In the genomic region with DNA sequence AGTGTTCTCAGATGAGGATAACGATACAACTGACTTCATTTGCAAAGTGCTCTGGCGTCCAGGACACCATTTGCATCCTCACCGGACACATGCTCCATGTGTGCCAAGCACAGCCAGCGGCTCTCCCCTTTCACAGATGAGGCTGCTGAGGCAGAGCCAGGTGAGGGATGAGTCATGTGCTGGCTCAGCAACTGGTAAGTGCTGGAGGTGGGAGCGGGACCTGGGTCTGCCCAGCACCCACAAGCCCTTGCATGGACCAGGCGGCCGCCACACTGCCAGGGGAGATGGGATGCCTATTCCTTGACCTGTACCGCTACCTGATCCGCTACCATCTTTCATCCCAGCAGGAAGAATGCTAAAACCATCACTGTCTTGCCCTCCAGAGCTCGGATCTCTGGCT, we compare ENCODE assay signal across 36 cellular contexts.
"Had no signal": no experiment of that assay in that cellular context is flagged by ENCODE, and none has a peak within 500 bp of the region (broad histone marks: within the 10 kb centered on the region; RNA-seq: fewer than 3 reads in every experiment).

No MANE protein-coding gene starts in this region.

- H3K9me3 ChIP-seq: ascending aorta had no signal

- H3K36me3 ChIP-seq: ascending aorta, cardiac muscle cell had no signal

- DNase-seq: activated B cell treated with CpG ODN at 0.5 μM for 24 hours; activated CD4-positive, alpha-beta memory T cell treated with anti-CD3 and anti-CD28 coated beads for 36 hours; activated CD4-positive, alpha-beta T cell treated with anti-CD3 and anti-CD28 coated beads for 4 hours; activated CD4-positive, alpha-beta T cell treated with anti-CD3 and anti-CD28 coated beads, Interleukin-2, amount 10 ng/mL, durations not matched to agents 24 days and 14 days; activated CD4-positive, alpha-beta T cell treated with anti-CD3 and anti-CD28 coated beads, Interleukin-2, amount 50 U/mL, for 1 hour; activated CD4-positive, alpha-beta T cell treated with anti-CD3 and anti-CD28 coated beads, Interleukin-2, amount 50 U/mL, for 4 hours; activated CD4-positive, CD25-positive, alpha-beta regulatory T cell treated with anti-CD3 and anti-CD28 coated beads, Interleukin-2, amount 50 U/mL, for 72 hours; activated CD8-positive, alpha-beta T cell treated with anti-CD3 and anti-CD28 coated beads for 36 hours; activated effector memory CD4-positive, alpha-beta T cell treated with Interleukin-2 at 50 U/mL for 16 hours; activated gamma-delta T cell; activated naive CD4-positive, alpha-beta T cell treated with anti-CD3 and anti-CD28 coated beads, Interleukin-2, amount 10 ng/mL, durations not matched to agents 7 days and 5 days; activated naive CD4-positive, alpha-beta T cell treated with Interleukin-2 at 50 U/mL for 16 hours; activated naive CD8-positive, alpha-beta T cell treated with anti-CD3 and anti-CD28 coated beads, Interleukin-2, amount 10 ng/mL, durations not matched to agents 7 days and 5 days; activated naive CD8-positive, alpha-beta T cell treated with anti-CD3 and anti-CD28 coated beads, Interleukin-2, amount 50 U/mL, for 24 hours; activated T-cell treated with anti-CD3 and anti-CD28 coated beads for 4 hours; activated T-cell treated with anti-CD3 and anti-CD28 coated beads, Interleukin-2, amount 50 U/mL, for 1 hour; activated T-cell treated with anti-CD3 and anti-CD28 coated beads, Interleukin-2, amount 50 U/mL, for 4 hours; activated T-cell treated with anti-CD3 and anti-CD28 coated beads, Interleukin-2, amount 50 U/mL, for 72 hours; amygdala; anterior cingulate cortex; caudate nucleus; SW 1271; T-helper 1 cell; T-helper 2 cell; T-helper 9 cell had no signal

- H3K27ac ChIP-seq: ascending aorta, cardiac muscle cell, VCaP had no signal

- H3K4me3 ChIP-seq: ascending aorta, cardiac muscle cell had no signal

- H3K4me3 Mint-ChIP-seq: activated B cell treated with CpG ODN at 0.5 μM for 24 hours; activated CD4-positive, alpha-beta memory T cell treated with anti-CD3 and anti-CD28 coated beads for 36 hours; activated CD4-positive, alpha-beta T cell treated with anti-CD3 and anti-CD28 coated beads, Interleukin-2, amount 10 ng/mL, durations not matched to agents 24 days and 14 days; activated CD8-positive, alpha-beta T cell treated with anti-CD3 and anti-CD28 coated beads for 36 hours; activated naive CD4-positive, alpha-beta T cell treated with anti-CD3 and anti-CD28 coated beads, Interleukin-2, amount 10 ng/mL, durations not matched to agents 7 days and 5 days; activated naive CD4-positive, alpha-beta T cell treated with anti-CD3 and anti-CD28 coated beads, Interleukin-2, amount 50 U/mL, for 24 hours; activated naive CD8-positive, alpha-beta T cell; activated naive CD8-positive, alpha-beta T cell treated with anti-CD3 and anti-CD28 coated beads, Interleukin-2, amount 10 ng/mL, durations not matched to agents 7 days and 5 days; activated naive CD8-positive, alpha-beta T cell treated with anti-CD3 and anti-CD28 coated beads, Interleukin-2, amount 50 U/mL, for 24 hours; activated T-cell treated with anti-CD3 and anti-CD28 coated beads, Interleukin-2, amount 50 U/mL, for 4 hours; activated T-cell treated with anti-CD3 and anti-CD28 coated beads, Interleukin-2, amount 50 U/mL, for 72 hours; activated T-helper 1 cell treated with anti-CD3 and anti-CD28 coated beads, Interleukin-12 subunit alpha, Interleukin-12 subunit beta, Interleukin-2, Interleukin-4 antibody, amounts not matched to agents 30 ng/mL and 10 ng/mL and 1 ng/mL, durations not matched to agents 14 hours and 24 hours and 36 hours; brain; central memory CD8-positive, alpha-beta T cell; T-helper 1 cell treated with Interleukin-12 subunit alpha and Interleukin-12 subunit beta and Interleukin-4 antibody, amounts not matched to agents 30 μg/mL and 1 μg/mL, for 36 hours; T-helper 2 cell treated with Interferon-gamma antibody and Interleukin-4, amounts not matched to agents 5 μg/mL and 100 μg/mL, for 36 hours had no signal

- H3K9me3 Mint-ChIP-seq: activated B cell treated with CpG ODN at 0.5 μM for 24 hours; activated CD4-positive, alpha-beta memory T cell treated with anti-CD3 and anti-CD28 coated beads for 36 hours; activated CD4-positive, alpha-beta T cell treated with anti-CD3 and anti-CD28 coated beads, Interleukin-2, amount 10 ng/mL, durations not matched to agents 24 days and 14 days; activated CD8-positive, alpha-beta T cell treated with anti-CD3 and anti-CD28 coated beads for 36 hours; activated naive CD4-positive, alpha-beta T cell treated with anti-CD3 and anti-CD28 coated beads, Interleukin-2, amount 10 ng/mL, durations not matched to agents 7 days and 5 days; activated naive CD4-positive, alpha-beta T cell treated with anti-CD3 and anti-CD28 coated beads, Interleukin-2, amount 50 U/mL, for 24 hours; activated naive CD8-positive, alpha-beta T cell treated with anti-CD3 and anti-CD28 coated beads, Interleukin-2, amount 10 ng/mL, durations not matched to agents 7 days and 5 days; activated naive CD8-positive, alpha-beta T cell treated with anti-CD3 and anti-CD28 coated beads, Interleukin-2, amount 50 U/mL, for 24 hours; activated T-cell treated with anti-CD3 and anti-CD28 coated beads, Interleukin-2, amount 50 U/mL, for 4 hours; activated T-cell treated with anti-CD3 and anti-CD28 coated beads, Interleukin-2, amount 50 U/mL, for 72 hours; activated T-helper 1 cell treated with anti-CD3 and anti-CD28 coated beads, Interleukin-12 subunit alpha, Interleukin-12 subunit beta, Interleukin-2, Interleukin-4 antibody, amounts not matched to agents 30 ng/mL and 10 ng/mL and 1 ng/mL, durations not matched to agents 14 hours and 24 hours and 36 hours; activated T-helper 2 cell treated with anti-CD3 and anti-CD28 coated beads, Interferon-gamma antibody, Interleukin-2, Interleukin-4, amounts not matched to agents 10 μg/mL and 5 μg/mL and 100 μg/mL, durations not matched to agents 14 hours and 24 hours and 36 hours; central memory CD8-positive, alpha-beta T cell; T-helper 1 cell treated with Interleukin-12 subunit alpha and Interleukin-12 subunit beta and Interleukin-4 antibody, amounts not matched to agents 30 μg/mL and 1 μg/mL, for 36 hours; T-helper 2 cell treated with Interferon-gamma antibody and Interleukin-4, amounts not matched to agents 5 μg/mL and 100 μg/mL, for 36 hours had no signal

- ATAC-seq: activated CD8-positive, alpha-beta T cell treated with anti-CD3 and anti-CD28 coated beads for 36 hours; activated naive CD8-positive, alpha-beta T cell treated with anti-CD3 and anti-CD28 coated beads, Interleukin-2, amount 50 U/mL, for 24 hours; activated T-cell treated with anti-CD3 and anti-CD28 coated beads, Interleukin-2, amount 50 U/mL, for 4 hours; activated T-cell treated with anti-CD3 and anti-CD28 coated beads, Interleukin-2, amount 50 U/mL, for 72 hours had no signal

- H3K27ac Mint-ChIP-seq: activated B cell treated with CpG ODN at 0.5 μM for 24 hours; activated CD4-positive, alpha-beta memory T cell treated with anti-CD3 and anti-CD28 coated beads for 36 hours; activated CD4-positive, alpha-beta T cell treated with anti-CD3 and anti-CD28 coated beads, Interleukin-2, amount 10 ng/mL, durations not matched to agents 24 days and 14 days; activated CD8-positive, alpha-beta T cell treated with anti-CD3 and anti-CD28 coated beads for 36 hours; activated naive CD4-positive, alpha-beta T cell treated with anti-CD3 and anti-CD28 coated beads, Interleukin-2, amount 10 ng/mL, durations not matched to agents 7 days and 5 days; activated naive CD8-positive, alpha-beta T cell; activated naive CD8-positive, alpha-beta T cell treated with anti-CD3 and anti-CD28 coated beads, Interleukin-2, amount 10 ng/mL, durations not matched to agents 7 days and 5 days; activated naive CD8-positive, alpha-beta T cell treated with anti-CD3 and anti-CD28 coated beads, Interleukin-2, amount 50 U/mL, for 24 hours; activated T-cell treated with anti-CD3 and anti-CD28 coated beads, Interleukin-2, amount 50 U/mL, for 72 hours; activated T-helper 1 cell treated with anti-CD3 and anti-CD28 coated beads, Interleukin-12 subunit alpha, Interleukin-12 subunit beta, Interleukin-2, Interleukin-4 antibody, amounts not matched to agents 30 ng/mL and 10 ng/mL and 1 ng/mL, durations not matched to agents 14 hours and 24 hours and 36 hours; activated T-helper 2 cell treated with anti-CD3 and anti-CD28 coated beads, Interferon-gamma antibody, Interleukin-2, Interleukin-4, amounts not matched to agents 10 μg/mL and 5 μg/mL and 100 μg/mL, durations not matched to agents 14 hours and 24 hours and 36 hours; T-helper 1 cell treated with Interleukin-12 subunit alpha and Interleukin-12 subunit beta and Interleukin-4 antibody, amounts not matched to agents 30 μg/mL and 1 μg/mL, for 36 hours; T-helper 2 cell treated with Interferon-gamma antibody and Interleukin-4, amounts not matched to agents 5 μg/mL and 100 μg/mL, for 36 hours had no signal

- H3K27me3 Mint-ChIP-seq: activated CD4-positive, alpha-beta T cell treated with anti-CD3 and anti-CD28 coated beads, Interleukin-2, amount 10 ng/mL, durations not matched to agents 24 days and 14 days had no signal

- H3K36me3 Mint-ChIP-seq: activated CD4-positive, alpha-beta memory T cell treated with anti-CD3 and anti-CD28 coated beads for 36 hours; activated naive CD4-positive, alpha-beta T cell treated with anti-CD3 and anti-CD28 coated beads, Interleukin-2, amount 10 ng/mL, durations not matched to agents 7 days and 5 days; activated naive CD4-positive, alpha-beta T cell treated with anti-CD3 and anti-CD28 coated beads, Interleukin-2, amount 50 U/mL, for 24 hours; activated naive CD8-positive, alpha-beta T cell; activated naive CD8-positive, alpha-beta T cell treated with anti-CD3 and anti-CD28 coated beads, Interleukin-2, amount 10 ng/mL, durations not matched to agents 7 days and 5 days; brain had no signal

- H3K4me1 ChIP-seq: ascending aorta had no signal

- H3K27me3 ChIP-seq: ascending aorta, cardiac muscle cell had no signal
